1 cellular context compared by ENCODE assay signal in genomic region chr17:6472517-6472916, GRCh38.
TF ChIP-seq lines count a peak whose summit lies in the region.

No MANE protein-coding gene starts in this region.

TF ChIP-seq in SK-N-SH treated with all-trans-retinoic acid at 6 μM for 48 hours, 23 proteins besides CTCF, POLR2A, EP300 and RAD21 (continued from another document):
- TF ChIP-seq PATZ1 (CRISPR knock-in tag; IDR thresholded peaks at IDR 0.05; ENCODE audit: borderline replicate concordance) (no peak), ARNTL (CRISPR knock-in tag; IDR thresholded peaks at IDR 0.05; ENCODE audit: borderline replicate concordance, low read depth) (no peak), ZNF70 (CRISPR knock-in tag; IDR thresholded peaks at IDR 0.05) (no peak), SNAI2 (CRISPR knock-in tag; IDR thresholded peaks at IDR 0.05) (no peak), BACH2 (CRISPR knock-in tag; IDR thresholded peaks at IDR 0.05; ENCODE audit: borderline replicate concordance) (no peak), GLIS3 (CRISPR knock-in tag; IDR thresholded peaks at IDR 0.05) (no peak), ZFP30 (CRISPR knock-in tag; IDR thresholded peaks at IDR 0.05) (no peak), ZNF8 (CRISPR knock-in tag; IDR thresholded peaks at IDR 0.05) (no peak), TOX (CRISPR knock-in tag; IDR thresholded peaks at IDR 0.05; ENCODE audit: borderline replicate concordance) (no peak), CREB5 (CRISPR knock-in tag; IDR thresholded peaks at IDR 0.05; ENCODE audit: low read depth) (no peak), ESRRG (CRISPR knock-in tag; IDR thresholded peaks at IDR 0.05) (no peak), TCF4 (CRISPR knock-in tag; IDR thresholded peaks at IDR 0.05; ENCODE audit: borderline replicate concordance) (no peak)
